ENCODE assay signal across 15 cellular contexts in the genomic region with DNA sequence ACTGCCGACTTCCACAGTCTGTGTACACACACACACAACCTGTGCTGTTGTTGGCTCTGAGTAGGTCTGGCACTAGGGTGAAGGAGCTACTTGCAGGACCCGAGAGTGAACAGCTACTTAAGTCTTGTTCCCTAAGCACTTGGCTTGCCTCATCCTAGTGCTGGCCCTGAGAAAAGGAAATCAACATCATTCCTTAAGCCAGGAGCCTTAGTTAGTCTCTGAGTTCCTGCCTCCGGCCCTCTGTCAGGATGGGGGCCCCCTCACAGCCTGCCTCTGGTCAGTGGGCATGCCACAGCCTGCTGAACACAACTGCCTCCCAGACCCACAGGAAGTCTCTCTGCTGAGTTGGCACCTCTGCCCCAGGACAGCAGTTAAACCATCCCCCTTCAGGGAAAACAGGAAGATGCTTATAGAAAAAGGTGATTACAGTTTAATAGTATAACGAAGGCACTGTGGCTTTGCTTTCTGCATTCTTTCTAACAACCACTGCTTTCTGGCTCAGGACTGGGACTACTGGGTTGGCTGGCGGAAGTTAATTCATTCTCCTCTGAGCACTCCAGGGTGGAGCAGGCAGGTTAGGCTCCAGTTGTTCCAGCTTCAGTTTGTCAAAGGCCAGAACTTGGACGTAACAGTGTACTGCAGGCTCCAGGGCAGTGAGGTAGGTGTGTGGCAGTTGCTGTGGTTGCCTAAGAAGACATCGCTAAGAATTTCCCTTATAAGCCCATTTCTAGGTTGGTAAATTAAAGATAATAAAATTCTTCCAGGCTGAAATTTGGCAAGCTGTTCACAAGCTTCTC. TPM values are rescaled to one million over a fixed set of nuclear protein-coding genes. Genes with fewer than 3 reads are reported as not detected.
DNase-seq lines count a peak whose midpoint lies in the region; ATAC-seq and TF ChIP-seq lines count a peak whose summit lies in the region.
"Had no signal": no experiment of that assay in that cellular context is flagged by ENCODE, and none has a peak within 500 bp of the region (broad histone marks: within the 10 kb centered on the region; RNA-seq: fewer than 3 reads in every experiment).

No MANE protein-coding gene starts in this region.

- H3K27me3 Mint-ChIP-seq in endothelial cell (ENCODE audit: unreplicated experiment) = peaks cover 14% of the 10 kb centered on the region

- 59 to 72% methylated on average over 7 of the region's 7 CpGs for WGBS in heart right ventricle, 2 donors

- no peak for TF ChIP-seq POLR2A in uterus (IDR thresholded peaks at IDR 0.05)

- DNase-seq in heart right ventricle = no peak
- DNase-seq in Right ventricle myocardium superior = no peak
- DNase-seq in endothelial cell (ENCODE audit: low spot score) = peak; percentile 5
- peak; percentile 39 for DNase-seq in osteoblast (ENCODE audit: insufficient read length, low spot score, missing footprints)
- peak in 1 of 2 donors; percentile 47 for DNase-seq in uterus
- no peak for DNase-seq in activated CD4-positive, alpha-beta T cell treated with anti-CD3 and anti-CD28 coated beads for 48 hours
- no peak for DNase-seq in NCI-H2171 (lab: John Stamatoyannopoulos, UW)
- DNase-seq: activated CD4-positive, alpha-beta T cell treated with anti-CD3 and anti-CD28 coated beads, Interleukin-2, amount 50 U/mL, for 1 hour; DND-41; Karpas-422; NCI-H446 had no signal

- H4K20me1 ChIP-seq in osteoblast (ENCODE audit: insufficient read depth, low read length) = no peaks in the 10 kb centered on the region

- H3K36me3 Mint-ChIP-seq in endothelial cell (ENCODE audit: low read depth, unreplicated experiment) = no peaks in the 10 kb centered on the region
- H3K36me3 Mint-ChIP-seq: activated naive CD8-positive, alpha-beta T cell had no signal

- H3K27ac Mint-ChIP-seq in endothelial cell (ENCODE audit: unreplicated experiment) = no peak overlapping the region
- H3K27ac Mint-ChIP-seq: activated naive CD8-positive, alpha-beta T cell had no signal

- H3K9me3 Mint-ChIP-seq in endothelial cell (ENCODE audit: unreplicated experiment) = no peaks in the 10 kb centered on the region
- H3K9me3 Mint-ChIP-seq: neural crest cell had no signal

- H3K9me3 ChIP-seq in heart right ventricle = no peaks in the 10 kb centered on the region
- no peaks in the 10 kb centered on the region for H3K9me3 ChIP-seq in osteoblast (ENCODE audit: low read depth, low read length)
- H3K9me3 ChIP-seq in uterus = no peaks in the 10 kb centered on the region
- H3K9me3 ChIP-seq: A549 had no signal

- H2AFZ ChIP-seq in osteoblast (ENCODE audit: low read length) = no peak overlapping the region

- no peak overlapping the region for H3K4me2 ChIP-seq in osteoblast (ENCODE audit: insufficient read depth, low read length)
- H3K4me2 ChIP-seq: A549 had no signal

- peaks cover 15% of the 10 kb centered on the region for H3K4me1 Mint-ChIP-seq in endothelial cell (ENCODE audit: unreplicated experiment)

- H3K36me3 ChIP-seq in heart right ventricle (peaks cover 0 to 11% (median 0%) of the 10 kb centered on the region in 9 donors), osteoblast (ENCODE audit: insufficient read depth, low read length) (no peaks in the 10 kb centered on the region), uterus (no peaks in the 10 kb centered on the region)

- H3K27me3 ChIP-seq in heart right ventricle = peaks cover 0 to 37% (median 7%) of the 10 kb centered on the region in 7 donors
- no peaks in the 10 kb centered on the region for H3K27me3 ChIP-seq in osteoblast (ENCODE audit: insufficient read depth, low read length)
- H3K27me3 ChIP-seq in uterus = no peaks in the 10 kb centered on the region

- H3K27ac ChIP-seq in heart right ventricle = peak overlapping the region in 8 of 10 donors; percentile 3 to 82 (median 46)
- no peak overlapping the region for H3K27ac ChIP-seq in osteoblast (ENCODE audit: low read depth, low read length)
- H3K27ac ChIP-seq in uterus = peak overlapping the region; percentile 94 to 99
- H3K27ac ChIP-seq: A549 had no signal

- H3K4me1 ChIP-seq in heart right ventricle (peaks cover 15 to 71% (median 42%) of the 10 kb centered on the region in 9 donors), osteoblast (ENCODE audit: insufficient read depth, low read length) (peaks cover 29% of the 10 kb centered on the region), uterus (peaks cover 18 to 22% of the 10 kb centered on the region in 2 donors)
- H3K4me1 ChIP-seq: A549 had no signal

- H3K4me3 ChIP-seq in heart right ventricle (peak overlapping the region in 3 of 10 donors; percentile 0 to 16 (median 2)), osteoblast (ENCODE audit: insufficient read depth, low read length) (no peak overlapping the region), uterus (peak overlapping the region; percentile 56 to 95)
- H3K4me3 ChIP-seq: A549 had no signal

- H3K79me2 ChIP-seq in osteoblast (ENCODE audit: insufficient read depth, low read length) = no peaks in the 10 kb centered on the region

- ATAC-seq in heart right ventricle (peak in 1 of 8 donors; percentile 2), Right ventricle myocardium superior (ENCODE audit: poor library complexity) (no peak), HG03378 (IDR thresholded peaks at IDR 0.05; ENCODE audit: unreplicated experiment) (no peak)
- ATAC-seq: A549 had no signal

- no peak overlapping the region for H3K4me3 Mint-ChIP-seq in endothelial cell (ENCODE audit: unreplicated experiment)
- H3K4me3 Mint-ChIP-seq: activated naive CD8-positive, alpha-beta T cell had no signal

- TF ChIP-seq CTCF in heart right ventricle (IDR thresholded peaks at IDR 0.05) = no peak
- TF ChIP-seq CTCF in endothelial cell (IDR thresholded peaks at IDR 0.05; ENCODE audit: unreplicated experiment) = no peak
- no peak for TF ChIP-seq CTCF in osteoblast (IDR thresholded peaks at IDR 0.05; ENCODE audit: extremely low read depth, low read depth, low read length)
- no peak for TF ChIP-seq CTCF in uterus (IDR thresholded peaks at IDR 0.05)

- intact Hi-C loops in heart right ventricle (cut with DNase I) = loop anchor here in 3 of 10 donors (10.0 kb wide), 3 partner anchors 52 to 72 kb away; no protein-coding TSS in a partner anchor
- intact Hi-C loops in Right ventricle myocardium superior (cut with DNase I) = loop anchor here (10.0 kb wide), 2 partner anchors 52 to 58 kb away; no protein-coding TSS in a partner anchor
- intact Hi-C loops in uterus (cut with DNase I; ENCODE audit: low total_unique reads) = no loop called here

RNA-seq across cellular contexts. Expression of gene MAMDC2, which starts 2.8 kb away (rescaled TPM):
- total RNA-seq in heart right ventricle = 10 to 100 TPM in 3 of 10 donors, 1 to 10 TPM in 7; 2.3 to 11.8 (median 5.0) TPM
- polyA plus RNA-seq in heart right ventricle = 1 to 10 TPM; 6.5 to 7.3 TPM
- total RNA-seq in Right ventricle myocardium superior = 10.0 TPM
- total RNA-seq in endothelial cell (ENCODE audit: unreplicated experiment) = 0.10 TPM
- total RNA-seq in osteoblast = 1.4 and 1.5 TPM in 2 replicates
- total RNA-seq in uterus = 100 to 1,000 TPM in 3 of 4 donors, 10 to 100 TPM in 1; 42.7 to 204 (median 138) TPM

Comparison
In these comparisons a context has a peak if more than half of its experiments do, and no peak if none do; other contexts are left out.
1. DNase-seq: peak in endothelial cell (single experiment) and osteoblast (single experiment); none in heart right ventricle (0 of 2), Right ventricle myocardium superior (single experiment), activated CD4-positive, alpha-beta T cell treated with anti-CD3 and anti-CD28 coated beads for 48 hours (single experiment) and NCI-H2171 (single experiment).